In genomic region chr1:162153374-162153773, GRCh38 we compare ENCODE assay signal across 25 cellular contexts.
"Had no signal": no experiment of that assay in that cellular context is flagged by ENCODE, and none has a peak within 500 bp of the region (broad histone marks: within the 10 kb centered on the region; RNA-seq: fewer than 3 reads in every experiment).

No MANE protein-coding gene starts in this region.

- ATAC-seq: activated CD4-positive, alpha-beta T cell treated with anti-CD3 and anti-CD28 coated beads for 36 hours; activated CD4-positive, CD25-positive, alpha-beta regulatory T cell treated with anti-CD3 and anti-CD28 coated beads, Interleukin-2, amount 50 U/mL, for 24 hours; activated CD8-positive, alpha-beta memory T cell treated with anti-CD3 and anti-CD28 coated beads, Interleukin-2, amount 10 ng/mL, durations not matched to agents 7 days and 5 days; activated CD8-positive, alpha-beta T cell treated with anti-CD3 and anti-CD28 coated beads, Interleukin-2, amount 10 ng/mL, durations not matched to agents 7 days and 5 days; activated naive CD8-positive, alpha-beta T cell treated with anti-CD3 and anti-CD28 coated beads, Interleukin-2, amount 50 U/mL, for 24 hours; esophagus mucosa; T-helper 17 cell had no signal

- H3K27ac ChIP-seq: brain microvascular endothelial cell, coronary artery, dorsolateral prefrontal cortex, WERI-Rb-1 had no signal

- H3K4me3 ChIP-seq: coronary artery, dorsolateral prefrontal cortex had no signal

- H3K36me3 ChIP-seq: brain microvascular endothelial cell, WERI-Rb-1 had no signal

- H3K27me3 ChIP-seq: brain microvascular endothelial cell, dorsolateral prefrontal cortex had no signal

- DNase-seq: activated B cell treated with CpG ODN at 0.5 μM for 24 hours; activated CD4-positive, alpha-beta memory T cell treated with anti-CD3 and anti-CD28 coated beads for 36 hours; activated CD4-positive, alpha-beta T cell treated with anti-CD3 and anti-CD28 coated beads for 36 hours; activated CD4-positive, alpha-beta T cell treated with anti-CD3 and anti-CD28 coated beads, Interleukin-2, amount 10 ng/mL, durations not matched to agents 24 days and 14 days; activated CD8-positive, alpha-beta memory T cell treated with anti-CD3 and anti-CD28 coated beads, Interleukin-2, amount 10 ng/mL, durations not matched to agents 7 days and 5 days; activated CD8-positive, alpha-beta memory T cell treated with anti-CD3 and anti-CD28 coated beads, Interleukin-2, amount 50 U/mL, for 4 hours; activated CD8-positive, alpha-beta T cell treated with anti-CD3 and anti-CD28 coated beads, Interleukin-2, amount 10 ng/mL, durations not matched to agents 7 days and 5 days; activated effector memory CD4-positive, alpha-beta T cell treated with anti-CD3 and anti-CD28 coated beads, Interleukin-2, amount 50 U/mL, for 16 hours; activated naive CD4-positive, alpha-beta T cell treated with anti-CD3 and anti-CD28 coated beads for 36 hours; activated naive CD8-positive, alpha-beta T cell treated with anti-CD3 and anti-CD28 coated beads for 36 hours; activated naive CD8-positive, alpha-beta T cell treated with anti-CD3 and anti-CD28 coated beads, Interleukin-2, amount 50 U/mL, for 24 hours; activated T-cell treated with anti-CD3 and anti-CD28 coated beads, Interleukin-2, amount 50 U/mL, for 1 hour; activated T-cell treated with anti-CD3 and anti-CD28 coated beads, Interleukin-2, amount 50 U/mL, for 48 hours; brain microvascular endothelial cell; dorsolateral prefrontal cortex; effector memory CD4-positive, alpha-beta T cell; endodermal cell; foreskin fibroblast; head of caudate nucleus; T-helper 17 cell; T1000; WERI-Rb-1 had no signal
